ENCODE assay signal across 8 cellular contexts in genomic region chr20:17682103-17682888, GRCh38. TPM values are rescaled to one million over a fixed set of nuclear protein-coding genes. Genes with fewer than 3 reads are reported as not detected.
DNase-seq lines count a peak whose midpoint lies in the region; ATAC-seq and TF ChIP-seq lines count a peak whose summit lies in the region.

TSS of gene RRBP1 (minus strand) at chr20:17682242. CDS start at chr20:17660507, 21,735 bp downstream.

- H2AFZ ChIP-seq in PC-3 (ENCODE audit: low read length), result peak within 1 kb of the TSS; percentile 93

- ATAC-seq in GM21619 (IDR thresholded peaks at IDR 0.05; ENCODE audit: unreplicated experiment) (peak; percentile 87), PC-3 (peak; percentile 90)

- peaks cover 37% of the 10 kb centered on the region for H3K79me2 ChIP-seq in PC-3 (ENCODE audit: low read length)

- BruUV-seq in PC-3 (replicated peaks; lab: Mats Ljungman, UMichigan), result no TSS peak

- peak within 1 kb of the TSS; percentile 66 for H3K4me3 ChIP-seq in Jurkat, Clone E6-1 (ENCODE audit: low read length)
- H3K4me3 ChIP-seq in PC-3 (ENCODE audit: low read length) (peak within 1 kb of the TSS; percentile 77), epithelial cell of proximal tubule (ENCODE audit: low read depth, low read length) (peak within 1 kb of the TSS; percentile 67), mucosa of rectum (ENCODE audit: low read length in 2 of 2) (peak within 1 kb of the TSS; percentile 80 to 86)

- H3K27me3 ChIP-seq in PC-3 (ENCODE audit: low read length) (peaks cover 41% of the 10 kb centered on the region), mucosa of rectum (ENCODE audit: control insufficient read depth in 2 of 2, insufficient read depth in 2 of 2, low read length in 2 of 2) (no peaks in the 10 kb centered on the region)

- POLR2A ChIA-PET in PC-3 (lab: Charles Lee; ENCODE audit: unreplicated experiment), result interaction anchor here (0.5 to 0.9 kb wide), 13 partner anchors 20 to 309 kb away, joined by 3 to 12 read pairs (median 4); partner anchors contain the start of genes BFSP1 and DSTN

- H3K4me2 ChIP-seq in PC-3 (ENCODE audit: low read length), result peak within 1 kb of the TSS; percentile 89

- DNase-seq in DMS53 treated with DMSO at 0.1 percent for 48 hours (lab: John Stamatoyannopoulos, UW; ENCODE audit: unreplicated experiment) (peak; percentile 96), PC-3 (peak; percentile 98), epithelial cell of proximal tubule (ENCODE audit: low read depth) (peak; percentile 43)
- DNase-seq in Jurkat, Clone E6-1 (ENCODE audit: low read depth, low spot score), result peak; percentile 93
- DNase-seq in activated T-cell treated with anti-CD3 and anti-CD28 coated beads, Interleukin-2, amount 50 U/mL, for 1 hour, result peak; percentile 95
- peak; percentile 96 for DNase-seq in stimulated activated CD8-positive, alpha-beta memory T cell treated with anti-CD3 and anti-CD28 coated beads, Interleukin-4, amount 100 ng/mL, for 48 hours

- H3F3A ChIP-seq in PC-3 (ENCODE audit: low read length, unreplicated experiment), result no peaks in the 10 kb centered on the region

- TF ChIP-seq CTCF in PC-3 (conservative IDR thresholded peaks at IDR 0.05; ENCODE audit: low read depth, low read length) (peak; percentile 88), epithelial cell of proximal tubule (conservative IDR thresholded peaks at IDR 0.05; ENCODE audit: low read depth, low read length) (peak; percentile 75)

- H3K4me1 ChIP-seq in PC-3 (ENCODE audit: insufficient read depth, low read length) (peaks cover 19% of the 10 kb centered on the region), mucosa of rectum (ENCODE audit: control insufficient read depth in 2 of 2, insufficient read depth in 2 of 2, low read length in 2 of 2) (peaks cover 30 to 44% of the 10 kb centered on the region in 2 donors)

- H3K9ac ChIP-seq in PC-3 (ENCODE audit: low read length) (peak within 1 kb of the TSS; percentile 67), mucosa of rectum (ENCODE audit: low read depth in 1 of 2, low read length in 2 of 2) (peak within 1 kb of the TSS; percentile 84 to 91)

- H3K9me3 ChIP-seq in PC-3 (ENCODE audit: low read length) (no peaks in the 10 kb centered on the region), mucosa of rectum (ENCODE audit: control insufficient read depth in 2 of 2, low read length in 2 of 2) (no peaks in the 10 kb centered on the region)

- H3K27ac ChIP-seq in PC-3 (ENCODE audit: low read length) (peak within 1 kb of the TSS; percentile 26; the same call in 1 of the 2 replicates), mucosa of rectum (ENCODE audit: low read depth in 2 of 2, low read length in 2 of 2) (peak within 1 kb of the TSS; percentile 91 to 93)

- H3K9me2 ChIP-seq in PC-3 (replicated peaks; ENCODE audit: low read length), result no peaks in the 10 kb centered on the region

- intact Hi-C loops in PC-3 (cut with micrococcal nuclease), result loop anchor here (1.0 to 5.0 kb wide), 4 partner anchors 53 to 310 kb away; no protein-coding TSS in a partner anchor

- peaks cover 21% of the 10 kb centered on the region for H3K36me3 ChIP-seq in PC-3 (ENCODE audit: low read depth, low read length)
- peaks cover 15 to 18% of the 10 kb centered on the region in 2 donors for H3K36me3 ChIP-seq in mucosa of rectum (ENCODE audit: control insufficient read depth in 2 of 2, insufficient read depth in 2 of 2, low read length in 2 of 2)

- CTCF ChIA-PET in PC-3 (lab: Charles Lee), result interaction anchor here (0.5 to 2.2 kb wide), 9 partner anchors 14 to 333 kb away, joined by 3 to 11 read pairs (median 5); no protein-coding TSS in a partner anchor

- H4K20me1 ChIP-seq in PC-3 (ENCODE audit: low read length), result peaks cover 31% of the 10 kb centered on the region

RNA-seq across cellular contexts. Expression of gene RRBP1, which starts in this region (rescaled TPM):
- polyA plus RNA-seq in Jurkat, Clone E6-1 (2012; ENCODE audit: insufficient read depth, insufficient read length), result 18.7 TPM
- total RNA-seq in PC-3 (2014; rRNA removed) (176 and 241 TPM in 2 replicates), epithelial cell of proximal tubule (73.1 and 77.5 TPM in 2 replicates)

Comparison
In these comparisons a context has a peak if more than half of its experiments do, and no peak if none do; other contexts are left out.
1. Peak in every context shown above with its lines: DNase-seq, ATAC-seq, H3K4me3 ChIP-seq and H3K27ac ChIP-seq.
2. DNase-seq: peak in every context shown above with its lines; median percentile 98 in PC-3; 96 in DMS53 treated with DMSO at 0.1 percent for 48 hours; 96 in stimulated activated CD8-positive, alpha-beta memory T cell treated with anti-CD3 and anti-CD28 coated beads, Interleukin-4, amount 100 ng/mL, for 48 hours; 95 in activated T-cell treated with anti-CD3 and anti-CD28 coated beads, Interleukin-2, amount 50 U/mL, for 1 hour; 93 in Jurkat, Clone E6-1; 43 in epithelial cell of proximal tubule.